8 cellular contexts compared by ENCODE assay signal in genomic region chr4:86934772-86935498, GRCh38. TPM values are rescaled to one million over a fixed set of nuclear protein-coding genes. Genes with fewer than 3 reads are reported as not detected.
A peak's percentile ranks its signal among the peaks of the same experiment; 100 is the strongest.
DNase-seq lines count a peak whose midpoint lies in the region; ATAC-seq and TF ChIP-seq lines count a peak whose summit lies in the region.

Gene AFF1 (plus strand): TSS chr4:86935011. CDS start chr4:86948534, 13,523 bp downstream.

- peaks cover 84% of the 10 kb centered on the region for H3K4me1 ChIP-seq in DOHH2 (ENCODE audit: control insufficient read depth, low read length)
- H3K4me1 ChIP-seq in GM23248 (ENCODE audit: insufficient read depth), result peaks cover 36% of the 10 kb centered on the region
- H3K4me1 ChIP-seq in fibroblast of lung (ENCODE audit: control insufficient read depth, extremely low read depth, insufficient read depth, low read length), result peaks cover 5% of the 10 kb centered on the region

- H3K4me3 ChIP-seq in DOHH2 (ENCODE audit: low read length) (peak within 1 kb of the TSS; percentile 91), GM23248 (peak within 1 kb of the TSS; percentile 88), fibroblast of lung (replicated peaks in 1 of 4; ENCODE audit: control extremely low read depth in 1 of 4, insufficient read depth in 1 of 4, low read depth in 3 of 4, low read length in 4 of 4) (peak within 1 kb of the TSS; percentile 66 to 80 (median 79))

- H3K9ac ChIP-seq in GM23248, result peak within 1 kb of the TSS; percentile 94
- peak within 1 kb of the TSS; percentile 89 for H3K9ac ChIP-seq in fibroblast of lung (ENCODE audit: insufficient read depth, low read length)

- in situ Hi-C loops in GM23248 (cut with MboI), result no loop called here

- H3K27ac ChIP-seq in DOHH2 (ENCODE audit: low read depth, low read length), result peak within 1 kb of the TSS; percentile 45
- H3K27ac ChIP-seq in GM23248, result peak within 1 kb of the TSS; percentile 91
- H3K27ac ChIP-seq in fibroblast of lung (ENCODE audit: insufficient read depth, low read length), result peak within 1 kb of the TSS; percentile 87

- ATAC-seq in natural killer cell, result peak; percentile 69 to 91 (median 85)
- peak; percentile 86 for ATAC-seq in stimulated activated naive CD8-positive, alpha-beta T cell treated with anti-CD3 and anti-CD28 coated beads, Interleukin-15, Interleukin-2, amounts not matched to agents 100 U/mL and 50 U/mL, for 24 hours

- H3K9me3 Mint-ChIP-seq in activated T-helper 1 cell treated with anti-CD3 and anti-CD28 coated beads, Interleukin-12 subunit alpha, Interleukin-12 subunit beta, Interleukin-2, Interleukin-4 antibody, amounts not matched to agents 30 ng/mL and 10 ng/mL and 1 ng/mL, durations not matched to agents 14 hours and 24 hours and 36 hours, result no peaks in the 10 kb centered on the region
- no peaks in the 10 kb centered on the region for H3K9me3 Mint-ChIP-seq in natural killer cell

- H3K4me1 Mint-ChIP-seq in activated T-helper 1 cell treated with anti-CD3 and anti-CD28 coated beads, Interleukin-12 subunit alpha, Interleukin-12 subunit beta, Interleukin-2, Interleukin-4 antibody, amounts not matched to agents 30 ng/mL and 10 ng/mL and 1 ng/mL, durations not matched to agents 14 hours and 24 hours and 36 hours (ENCODE audit: low read depth), result peaks cover 47% of the 10 kb centered on the region
- peaks cover 44 to 53% of the 10 kb centered on the region in 2 donors for H3K4me1 Mint-ChIP-seq in natural killer cell

- intact Hi-C loops in activated T-helper 1 cell treated with anti-CD3 and anti-CD28 coated beads, Interleukin-12 subunit alpha, Interleukin-12 subunit beta, Interleukin-2, Interleukin-4 antibody, amounts not matched to agents 30 ng/mL and 10 ng/mL and 1 ng/mL, durations not matched to agents 14 hours and 24 hours and 36 hours (cut with micrococcal nuclease), result loop anchor here (2.0 to 10.0 kb wide), 7 partner anchors 302 to 1658 kb away; partner anchors contain the start of genes HERC3, HERC5, HERC6 and PKD2
- intact Hi-C loops in natural killer cell (cut with micrococcal nuclease), result loop anchor here (1.0 to 10.0 kb wide), 5 partner anchors 71 to 1890 kb away; partner anchors contain the start of genes HERC3 and KLHL8

- H3F3A ChIP-seq in DOHH2 (ENCODE audit: control insufficient read depth, insufficient read depth), result peaks cover 46% of the 10 kb centered on the region
- H3F3A ChIP-seq in GM23248 (ENCODE audit: insufficient read depth), result peaks cover 37% of the 10 kb centered on the region

- no peaks in the 10 kb centered on the region for H3K36me3 ChIP-seq in DOHH2 (ENCODE audit: control insufficient read depth, low read length)
- H3K36me3 ChIP-seq in GM23248 (ENCODE audit: low read depth), result no peaks in the 10 kb centered on the region
- no peaks in the 10 kb centered on the region for H3K36me3 ChIP-seq in fibroblast of lung (ENCODE audit: control insufficient read depth, insufficient read depth, low read length)

- H4K20me1 ChIP-seq in DOHH2 (ENCODE audit: control insufficient read depth, insufficient read depth, low read depth, low read length) (no peaks in the 10 kb centered on the region; the same call in 1 of the 2 replicates), GM23248 (ENCODE audit: insufficient read depth) (no peaks in the 10 kb centered on the region), fibroblast of lung (ENCODE audit: control insufficient read depth, extremely low read depth, insufficient read depth, low read length) (no peaks in the 10 kb centered on the region)

- H2AFZ ChIP-seq in GM23248 (peak within 1 kb of the TSS; percentile 96), fibroblast of lung (ENCODE audit: low read length) (peak within 1 kb of the TSS; percentile 87)

- H3K79me2 ChIP-seq in DOHH2 (ENCODE audit: control insufficient read depth, low read length) (peaks cover 28% of the 10 kb centered on the region), GM23248 (ENCODE audit: insufficient read depth) (peaks cover 47% of the 10 kb centered on the region), fibroblast of lung (ENCODE audit: control insufficient read depth, insufficient read depth, low read length) (peaks cover 15% of the 10 kb centered on the region)

- H3K27me3 ChIP-seq in DOHH2 (ENCODE audit: control insufficient read depth, low read length) (no peaks in the 10 kb centered on the region; the same call in 1 of the 2 replicates), GM23248 (replicated peaks; ENCODE audit: insufficient read depth) (no peaks in the 10 kb centered on the region), fibroblast of lung (ENCODE audit: control insufficient read depth, insufficient read depth, low read length) (no peaks in the 10 kb centered on the region)

- H3K4me2 ChIP-seq in DOHH2 (ENCODE audit: low read length), result peak within 1 kb of the TSS; percentile 98
- peak within 1 kb of the TSS; percentile 95 for H3K4me2 ChIP-seq in GM23248 (ENCODE audit: unreplicated experiment)
- H3K4me2 ChIP-seq in fibroblast of lung (ENCODE audit: extremely low read depth, insufficient read depth, low read length), result peak within 1 kb of the TSS; percentile 88

- H3K27ac Mint-ChIP-seq in activated T-helper 1 cell treated with anti-CD3 and anti-CD28 coated beads, Interleukin-12 subunit alpha, Interleukin-12 subunit beta, Interleukin-2, Interleukin-4 antibody, amounts not matched to agents 30 ng/mL and 10 ng/mL and 1 ng/mL, durations not matched to agents 14 hours and 24 hours and 36 hours, result peak within 1 kb of the TSS; percentile 97
- H3K27ac Mint-ChIP-seq in natural killer cell, result peak within 1 kb of the TSS; percentile 86 to 90

- H3K9me2 ChIP-seq in DOHH2 (replicated peaks; ENCODE audit: control insufficient read depth, low read length) (no peaks in the 10 kb centered on the region), GM23248 (ENCODE audit: insufficient read depth) (no peaks in the 10 kb centered on the region)

- H3K9me3 ChIP-seq in DOHH2 (ENCODE audit: control insufficient read depth, insufficient read depth, low read length) (no peaks in the 10 kb centered on the region), GM23248 (ENCODE audit: low read depth) (no peaks in the 10 kb centered on the region), fibroblast of lung (ENCODE audit: control insufficient read depth, insufficient read depth, low read depth, low read length) (no peaks in the 10 kb centered on the region)

- TF ChIP-seq CTCF in DOHH2 (IDR thresholded peaks at IDR 0.05; ENCODE audit: low read depth, low read length, poor library complexity, severe bottlenecking), result peak; percentile 46
- TF ChIP-seq CTCF in fibroblast of lung (conservative IDR thresholded peaks at IDR 0.05 in 1 of 2, IDR thresholded peaks at IDR 0.05 in 1 of 2; ENCODE audit: low read depth in 1 of 2, low read length in 2 of 2), result peak in 1 of 2 donors; percentile 21
- no peak for TF ChIP-seq CTCF in natural killer cell (IDR thresholded peaks at IDR 0.05)

- peak; percentile 95 for DNase-seq in GM23248
- DNase-seq in Kasumi-1 (lab: John Stamatoyannopoulos, UW), result peak; percentile 80 to 87
- peak; percentile 90 for DNase-seq in RPMI7951 (ENCODE audit: low read depth)
- peak; percentile 86 for DNase-seq in activated T-helper 1 cell treated with anti-CD3 and anti-CD28 coated beads, Interleukin-12 subunit alpha, Interleukin-12 subunit beta, Interleukin-2, Interleukin-4 antibody, amounts not matched to agents 30 ng/mL and 10 ng/mL and 1 ng/mL, durations not matched to agents 14 hours and 24 hours and 36 hours (ENCODE audit: low spot score)
- peak; percentile 86 to 90 for DNase-seq in fibroblast of lung (ENCODE audit: low read depth in 2 of 2)
- DNase-seq in natural killer cell, result peak; percentile 81
- DNase-seq in stimulated activated naive CD8-positive, alpha-beta T cell treated with anti-CD3 and anti-CD28 coated beads, Interleukin-15, Interleukin-2, amounts not matched to agents 100 U/mL and 50 U/mL, for 24 hours, result peak; percentile 90

- H3K4me3 Mint-ChIP-seq in activated T-helper 1 cell treated with anti-CD3 and anti-CD28 coated beads, Interleukin-12 subunit alpha, Interleukin-12 subunit beta, Interleukin-2, Interleukin-4 antibody, amounts not matched to agents 30 ng/mL and 10 ng/mL and 1 ng/mL, durations not matched to agents 14 hours and 24 hours and 36 hours, result peak within 1 kb of the TSS; percentile 89
- peak within 1 kb of the TSS; percentile 98 for H3K4me3 Mint-ChIP-seq in natural killer cell

- H3K27me3 Mint-ChIP-seq in activated T-helper 1 cell treated with anti-CD3 and anti-CD28 coated beads, Interleukin-12 subunit alpha, Interleukin-12 subunit beta, Interleukin-2, Interleukin-4 antibody, amounts not matched to agents 30 ng/mL and 10 ng/mL and 1 ng/mL, durations not matched to agents 14 hours and 24 hours and 36 hours (ENCODE audit: insufficient read depth), result no peaks in the 10 kb centered on the region
- H3K27me3 Mint-ChIP-seq in natural killer cell (ENCODE audit: low read depth in 2 of 2), result no peaks in the 10 kb centered on the region

- no peaks in the 10 kb centered on the region for H3K36me3 Mint-ChIP-seq in activated T-helper 1 cell treated with anti-CD3 and anti-CD28 coated beads, Interleukin-12 subunit alpha, Interleukin-12 subunit beta, Interleukin-2, Interleukin-4 antibody, amounts not matched to agents 30 ng/mL and 10 ng/mL and 1 ng/mL, durations not matched to agents 14 hours and 24 hours and 36 hours (ENCODE audit: low read depth)
- H3K36me3 Mint-ChIP-seq in natural killer cell, result no peaks in the 10 kb centered on the region

- 1 to 2% methylated on average over 53 to 61 of the region's 92 CpGs for WGBS in GM23248 (ENCODE audit: low coverage in 1 of 2, low lambda C conversion rate in 2 of 2, missing lambda C conversion rate in 2 of 2), 2 experiments

RNA-seq across cellular contexts. Expression of gene AFF1, which starts in this region (rescaled TPM):
- total RNA-seq in GM23248 (2014; rRNA removed; shearing (Covaris generic)), result 11.8 and 13.8 TPM in 2 replicates
- polyA plus RNA-seq in GM23248 (2016; fragmentation: Nextera tagmentation; extraction: Ambion mirVana) (9.4 and 11.0 TPM in 2 replicates), fibroblast of lung (15.5 and 17.9 TPM in 2 replicates)
- 8.9 and 9.5 TPM in 2 replicates for total RNA-seq in RPMI7951 (2014; rRNA removed; shearing (Covaris generic))
- total RNA-seq in activated T-helper 1 cell treated with anti-CD3 and anti-CD28 coated beads, Interleukin-12 subunit alpha, Interleukin-12 subunit beta, Interleukin-2, Interleukin-4 antibody, amounts not matched to agents 30 ng/mL and 10 ng/mL and 1 ng/mL, durations not matched to agents 14 hours and 24 hours and 36 hours, result 44.7 and 47.0 TPM in 2 replicates
- total RNA-seq in fibroblast of lung (14.1 and 21.1 TPM in 2 replicates), natural killer cell (10 to 100 TPM; 87.9 to 93.4 (median 91.7) TPM)
- polyA plus RNA-seq in fibroblast of lung (2012), result 7.1 and 11.2 TPM in 2 replicates
- polyA minus RNA-seq in fibroblast of lung (ENCODE audit: low replicate concordance), result 48.5 and 64.8 TPM in 2 replicates

Comparison
In these comparisons a context has a peak if more than half of its experiments do, and no peak if none do; other contexts are left out.
1. Peak in every context shown above with its lines: DNase-seq, ATAC-seq, H3K4me3 ChIP-seq and H3K27ac ChIP-seq.